Comparison of ENCODE assay signal across 16 cellular contexts in the genomic region with DNA sequence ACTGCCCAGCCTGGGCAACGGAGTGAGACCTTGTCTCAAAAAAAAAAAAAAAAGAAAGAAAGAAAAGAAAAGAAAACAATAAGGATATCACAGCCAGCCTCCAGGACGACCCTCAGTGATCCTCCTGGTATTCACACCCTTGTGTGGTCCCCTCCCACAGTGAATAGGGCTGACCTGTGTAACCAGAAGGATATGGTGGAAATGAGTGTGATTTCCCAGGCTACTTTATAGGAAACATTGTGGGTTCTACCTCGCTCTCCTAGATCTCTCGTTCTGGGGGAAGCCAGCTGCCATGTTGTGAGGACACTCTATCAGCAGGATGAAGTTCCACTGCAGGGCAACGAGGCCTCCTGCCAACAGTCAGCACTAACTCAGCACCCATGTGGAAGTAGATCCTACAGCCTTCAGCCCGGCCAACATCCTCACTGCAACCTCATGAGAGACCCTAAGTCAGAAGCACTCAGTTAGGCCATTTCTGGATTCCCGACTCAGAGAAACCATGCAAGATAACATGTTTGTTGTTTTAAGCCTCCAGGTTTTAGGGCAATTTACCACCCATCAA. TPM values are rescaled to one million over a fixed set of nuclear protein-coding genes. Genes with fewer than 3 reads are reported as not detected.
DNase-seq lines count a peak whose midpoint lies in the region; ATAC-seq, FAIRE-seq and TF ChIP-seq lines count a peak whose summit lies in the region.
"Had no signal": no experiment of that assay in that cellular context is flagged by ENCODE, and none has a peak within 500 bp of the region (broad histone marks: within the 10 kb centered on the region; RNA-seq: fewer than 3 reads in every experiment).

No MANE protein-coding gene starts in this region.

- peak overlapping the region; percentile 9; the same call in 1 of the 2 replicates for H3K9ac ChIP-seq in OCI-LY1 (ENCODE audit: low read length)

- TF ChIP-seq POLR2A in GM12891 (IDR thresholded peaks at IDR 0.05; ENCODE audit: low read depth, low read length) = peak; percentile 50; the same call in 1 of the 2 replicates

- no peak for TF ChIP-seq CTCF in OCI-LY1 (IDR thresholded peaks at IDR 0.05; ENCODE audit: low read length)

- H4K20me1 ChIP-seq in OCI-LY1 (ENCODE audit: insufficient read depth, low read length) = no peaks in the 10 kb centered on the region

- H3K4me3 ChIP-seq in OCI-LY1 (ENCODE audit: low read depth, low read length, poor library complexity, severe bottlenecking) = no peak overlapping the region
- H3K4me3 ChIP-seq: A549, SJSA1 had no signal

- peak overlapping the region; percentile 69 for H3K27ac Mint-ChIP-seq in dendritic cell treated with granulocyte-macrophage colony-stimulating factor and Interleukin-4, amounts not matched to agents 40 ng/mL and 50 ng/mL, for 4 days
- H3K27ac Mint-ChIP-seq in stimulated activated memory B cell treated with anti-CD40 and anti-IgM and Interleukin-4, amounts not matched to agents 10 μg/mL and 1 μg/mL and 100 μg/mL, for 72 hours = peak overlapping the region; percentile 100

- peaks cover 50% of the 10 kb centered on the region for H3K36me3 Mint-ChIP-seq in dendritic cell treated with granulocyte-macrophage colony-stimulating factor and Interleukin-4, amounts not matched to agents 40 ng/mL and 50 ng/mL, for 4 days (ENCODE audit: low read depth)
- peaks cover 81% of the 10 kb centered on the region for H3K36me3 Mint-ChIP-seq in stimulated activated memory B cell treated with anti-CD40 and anti-IgM and Interleukin-4, amounts not matched to agents 10 μg/mL and 1 μg/mL and 100 μg/mL, for 72 hours

- peaks cover 100% of the 10 kb centered on the region for H3K4me1 ChIP-seq in OCI-LY1 (ENCODE audit: insufficient read depth, low read length, severe bottlenecking)
- H3K4me1 ChIP-seq: A549 had no signal

- H3K4me2 ChIP-seq in OCI-LY1 (ENCODE audit: low read length) = peak overlapping the region; percentile 98; the same call in 1 of the 2 replicates
- H3K4me2 ChIP-seq: A549 had no signal

- H2AFZ ChIP-seq in OCI-LY1 (ENCODE audit: low read length) = no peak overlapping the region

- no peak for ATAC-seq in stimulated activated memory B cell treated with anti-CD40 and anti-IgM and Interleukin-4, amounts not matched to agents 10 μg/mL and 1 μg/mL and 100 μg/mL, for 72 hours
- ATAC-seq: A549 had no signal

- peak overlapping the region; percentile 99 for H3K27ac ChIP-seq in OCI-LY1 (ENCODE audit: low read depth, low read length, poor library complexity, severe bottlenecking)
- H3K27ac ChIP-seq: A549, SJSA1 had no signal

- no peak for FAIRE-seq in GM12891 (lab: Jason Lieb, UNC)
- FAIRE-seq: A549 had no signal

- H3K4me1 Mint-ChIP-seq in dendritic cell treated with granulocyte-macrophage colony-stimulating factor and Interleukin-4, amounts not matched to agents 40 ng/mL and 50 ng/mL, for 4 days (ENCODE audit: low read depth) = peaks cover 63% of the 10 kb centered on the region
- peaks cover 72% of the 10 kb centered on the region for H3K4me1 Mint-ChIP-seq in stimulated activated memory B cell treated with anti-CD40 and anti-IgM and Interleukin-4, amounts not matched to agents 10 μg/mL and 1 μg/mL and 100 μg/mL, for 72 hours

- no peaks in the 10 kb centered on the region for H3F3A ChIP-seq in OCI-LY1 (ENCODE audit: insufficient read depth, low read length)

- H3K36me3 ChIP-seq in OCI-LY1 (ENCODE audit: insufficient read depth, low read length) = peaks cover 88% of the 10 kb centered on the region

- no peaks in the 10 kb centered on the region for H3K27me3 Mint-ChIP-seq in dendritic cell treated with granulocyte-macrophage colony-stimulating factor and Interleukin-4, amounts not matched to agents 40 ng/mL and 50 ng/mL, for 4 days
- peaks cover 12% of the 10 kb centered on the region for H3K27me3 Mint-ChIP-seq in stimulated activated memory B cell treated with anti-CD40 and anti-IgM and Interleukin-4, amounts not matched to agents 10 μg/mL and 1 μg/mL and 100 μg/mL, for 72 hours
- H3K27me3 Mint-ChIP-seq: CD8-positive, alpha-beta memory T cell had no signal

- DNase-seq in GM12891 (ENCODE audit: insufficient read length, low spot score) = no peak
- DNase-seq in NCI-H1417 (lab: John Stamatoyannopoulos, UW) = no peak
- no peak for DNase-seq in SIG-M5 treated with dmso at 0.1 percent for 504 hours (lab: John Stamatoyannopoulos, UW; ENCODE audit: unreplicated experiment)
- no peak for DNase-seq in LoVo (ENCODE audit: low spot score)
- DNase-seq: CD8-positive, alpha-beta memory T cell; DMS53; H7; MV-4-11; NCI-H187; NCI-H2107; NCI-H226 had no signal

- H3K9me3 Mint-ChIP-seq in dendritic cell treated with granulocyte-macrophage colony-stimulating factor and Interleukin-4, amounts not matched to agents 40 ng/mL and 50 ng/mL, for 4 days = peaks cover 15% of the 10 kb centered on the region
- H3K9me3 Mint-ChIP-seq in stimulated activated memory B cell treated with anti-CD40 and anti-IgM and Interleukin-4, amounts not matched to agents 10 μg/mL and 1 μg/mL and 100 μg/mL, for 72 hours = peaks cover under 1% of the 10 kb centered on the region

- no peaks in the 10 kb centered on the region for H3K9me3 ChIP-seq in OCI-LY1 (ENCODE audit: low read length)
- H3K9me3 ChIP-seq: A549 had no signal

- no peak overlapping the region for H3K4me3 Mint-ChIP-seq in dendritic cell treated with granulocyte-macrophage colony-stimulating factor and Interleukin-4, amounts not matched to agents 40 ng/mL and 50 ng/mL, for 4 days
- H3K4me3 Mint-ChIP-seq in stimulated activated memory B cell treated with anti-CD40 and anti-IgM and Interleukin-4, amounts not matched to agents 10 μg/mL and 1 μg/mL and 100 μg/mL, for 72 hours = peak overlapping the region; percentile 9
- H3K4me3 Mint-ChIP-seq: CD8-positive, alpha-beta memory T cell had no signal

- no peaks in the 10 kb centered on the region for H3K27me3 ChIP-seq in OCI-LY1 (ENCODE audit: insufficient read depth, low read length)
- H3K27me3 ChIP-seq: SJSA1 had no signal

- no peaks in the 10 kb centered on the region for H3K9me2 ChIP-seq in OCI-LY1 (ENCODE audit: low read depth, low read length)

- H3K79me2 ChIP-seq in OCI-LY1 (ENCODE audit: insufficient read depth, low read length) = peaks cover 100% of the 10 kb centered on the region

- intact Hi-C loops in dendritic cell treated with granulocyte-macrophage colony-stimulating factor and Interleukin-4, amounts not matched to agents 40 ng/mL and 50 ng/mL, for 4 days (cut with micrococcal nuclease) = no loop called here

TF ChIP-seq in GM12891, 5 proteins besides CTCF, POLR2A, EP300 and RAD21:
- no peak for TF ChIP-seq PAX5 (IDR thresholded peaks at IDR 0.05; ENCODE audit: insufficient read depth, low read length, severe bottlenecking)
- peak; percentile 62; the same call in 1 of the 2 replicates for TF ChIP-seq POLR2AphosphoS5 (IDR thresholded peaks at IDR 0.05; ENCODE audit: low read depth, low read length)
TF ChIP-seq in GM12891: peak in this region for 1.

RNA-seq across cellular contexts. Expression of gene RFTN1, which starts 11.1 kb away (rescaled TPM):
- 168 TPM for polyA plus RNA-seq in GM12891 (2012; ENCODE audit: low read depth, missing spikeins)
